4 cellular contexts compared by ENCODE assay signal in the genomic region with DNA sequence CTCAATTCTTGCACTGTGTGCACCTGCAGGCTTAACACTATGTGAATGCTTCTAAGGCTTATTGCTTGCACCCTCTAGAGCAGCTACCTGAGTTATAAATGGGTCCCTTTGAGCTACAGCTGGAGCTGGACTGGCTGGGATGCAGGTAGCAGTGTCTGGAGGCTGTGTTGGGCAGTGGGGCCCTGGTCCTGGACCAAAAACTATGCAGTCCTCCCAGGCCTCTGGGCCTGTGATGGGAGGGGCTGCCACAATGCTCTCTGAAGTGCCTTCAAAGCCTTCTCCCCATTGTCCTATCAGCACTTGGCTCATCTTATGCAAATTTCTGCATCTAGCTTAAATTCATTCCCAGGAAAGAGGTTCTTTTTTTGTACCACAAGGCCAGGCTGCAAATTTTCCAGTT.
TF ChIP-seq lines count a peak whose summit lies in the region.

No MANE protein-coding gene starts in this region.

TF ChIP-seq in SK-N-SH treated with all-trans-retinoic acid at 6 μM for 48 hours, 23 proteins besides CTCF, POLR2A, EP300 and RAD21 (continues in another document):
- TF ChIP-seq RARB (CRISPR knock-in tag; IDR thresholded peaks at IDR 0.05) (no peak), ESRRG (CRISPR knock-in tag; IDR thresholded peaks at IDR 0.05) (no peak), CSDC2 (CRISPR knock-in tag; IDR thresholded peaks at IDR 0.05) (no peak), ARNTL (CRISPR knock-in tag; IDR thresholded peaks at IDR 0.05; ENCODE audit: borderline replicate concordance, low read depth) (no peak), ZNF70 (CRISPR knock-in tag; IDR thresholded peaks at IDR 0.05) (no peak), ZFP30 (CRISPR knock-in tag; IDR thresholded peaks at IDR 0.05) (no peak), GLIS3 (CRISPR knock-in tag; IDR thresholded peaks at IDR 0.05) (no peak), ZFP3 (CRISPR knock-in tag; IDR thresholded peaks at IDR 0.05) (no peak), ZC3H10 (CRISPR knock-in tag; IDR thresholded peaks at IDR 0.05) (no peak)
- TF ChIP-seq, protein P1, sequence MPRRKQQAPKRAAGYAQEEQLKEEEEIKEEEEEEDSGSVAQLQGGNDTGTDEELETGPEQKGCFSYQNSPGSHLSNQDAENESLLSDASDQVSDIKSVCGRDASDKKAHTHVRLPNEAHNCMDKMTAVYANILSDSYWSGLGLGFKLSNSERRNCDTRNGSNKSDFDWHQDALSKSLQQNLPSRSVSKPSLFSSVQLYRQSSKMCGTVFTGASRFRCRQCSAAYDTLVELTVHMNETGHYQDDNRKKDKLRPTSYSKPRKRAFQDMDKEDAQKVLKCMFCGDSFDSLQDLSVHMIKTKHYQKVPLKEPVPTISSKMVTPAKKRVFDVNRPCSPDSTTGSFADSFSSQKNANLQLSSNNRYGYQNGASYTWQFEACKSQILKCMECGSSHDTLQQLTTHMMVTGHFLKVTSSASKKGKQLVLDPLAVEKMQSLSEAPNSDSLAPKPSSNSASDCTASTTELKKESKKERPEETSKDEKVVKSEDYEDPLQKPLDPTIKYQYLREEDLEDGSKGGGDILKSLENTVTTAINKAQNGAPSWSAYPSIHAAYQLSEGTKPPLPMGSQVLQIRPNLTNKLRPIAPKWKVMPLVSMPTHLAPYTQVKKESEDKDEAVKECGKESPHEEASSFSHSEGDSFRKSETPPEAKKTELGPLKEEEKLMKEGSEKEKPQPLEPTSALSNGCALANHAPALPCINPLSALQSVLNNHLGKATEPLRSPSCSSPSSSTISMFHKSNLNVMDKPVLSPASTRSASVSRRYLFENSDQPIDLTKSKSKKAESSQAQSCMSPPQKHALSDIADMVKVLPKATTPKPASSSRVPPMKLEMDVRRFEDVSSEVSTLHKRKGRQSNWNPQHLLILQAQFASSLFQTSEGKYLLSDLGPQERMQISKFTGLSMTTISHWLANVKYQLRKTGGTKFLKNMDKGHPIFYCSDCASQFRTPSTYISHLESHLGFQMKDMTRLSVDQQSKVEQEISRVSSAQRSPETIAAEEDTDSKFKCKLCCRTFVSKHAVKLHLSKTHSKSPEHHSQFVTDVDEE (CRISPR knock-in tag; IDR thresholded peaks at IDR 0.05), result no peak
- TF ChIP-seq, protein P2, sequence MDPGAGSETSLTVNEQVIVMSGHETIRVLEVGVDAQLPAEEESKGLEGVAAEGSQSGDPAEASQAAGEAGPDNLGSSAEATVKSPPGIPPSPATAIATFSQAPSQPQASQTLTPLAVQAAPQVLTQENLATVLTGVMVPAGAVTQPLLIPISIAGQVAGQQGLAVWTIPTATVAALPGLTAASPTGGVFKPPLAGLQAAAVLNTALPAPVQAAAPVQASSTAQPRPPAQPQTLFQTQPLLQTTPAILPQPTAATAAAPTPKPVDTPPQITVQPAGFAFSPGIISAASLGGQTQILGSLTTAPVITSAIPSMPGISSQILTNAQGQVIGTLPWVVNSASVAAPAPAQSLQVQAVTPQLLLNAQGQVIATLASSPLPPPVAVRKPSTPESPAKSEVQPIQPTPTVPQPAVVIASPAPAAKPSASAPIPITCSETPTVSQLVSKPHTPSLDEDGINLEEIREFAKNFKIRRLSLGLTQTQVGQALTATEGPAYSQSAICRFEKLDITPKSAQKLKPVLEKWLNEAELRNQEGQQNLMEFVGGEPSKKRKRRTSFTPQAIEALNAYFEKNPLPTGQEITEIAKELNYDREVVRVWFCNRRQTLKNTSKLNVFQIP (CRISPR knock-in tag; IDR thresholded peaks at IDR 0.05; ENCODE audit: borderline replicate concordance, low read depth), result no peak

TF ChIP-seq in SK-N-SH, 30 proteins besides CTCF, POLR2A, EP300 and RAD21 (continues in another document):
- TF ChIP-seq, protein P3, sequence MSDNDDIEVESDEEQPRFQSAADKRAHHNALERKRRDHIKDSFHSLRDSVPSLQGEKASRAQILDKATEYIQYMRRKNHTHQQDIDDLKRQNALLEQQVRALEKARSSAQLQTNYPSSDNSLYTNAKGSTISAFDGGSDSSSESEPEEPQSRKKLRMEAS (IDR thresholded peaks at IDR 0.05; ENCODE audit: low read depth), result no peak
- TF ChIP-seq SIN3A (IDR thresholded peaks at IDR 0.05; ENCODE audit: borderline replicate concordance, low read depth, low read length), result no peak
- no peak for TF ChIP-seq SMC3 (IDR thresholded peaks at IDR 0.05; ENCODE audit: low read depth, low read length)
- TF ChIP-seq FOSL2 (IDR thresholded peaks at IDR 0.05; ENCODE audit: borderline replicate concordance, low read depth), result no peak
- no peak for TF ChIP-seq YY1 (IDR thresholded peaks at IDR 0.05; ENCODE audit: low read depth)
- TF ChIP-seq, protein P4, sequence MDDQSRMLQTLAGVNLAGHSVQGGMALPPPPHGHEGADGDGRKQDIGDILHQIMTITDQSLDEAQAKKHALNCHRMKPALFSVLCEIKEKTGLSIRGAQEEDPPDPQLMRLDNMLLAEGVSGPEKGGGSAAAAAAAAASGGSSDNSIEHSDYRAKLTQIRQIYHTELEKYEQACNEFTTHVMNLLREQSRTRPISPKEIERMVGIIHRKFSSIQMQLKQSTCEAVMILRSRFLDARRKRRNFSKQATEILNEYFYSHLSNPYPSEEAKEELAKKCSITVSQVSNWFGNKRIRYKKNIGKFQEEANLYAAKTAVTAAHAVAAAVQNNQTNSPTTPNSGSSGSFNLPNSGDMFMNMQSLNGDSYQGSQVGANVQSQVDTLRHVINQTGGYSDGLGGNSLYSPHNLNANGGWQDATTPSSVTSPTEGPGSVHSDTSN (IDR thresholded peaks at IDR 0.05), result no peak
- no peak for TF ChIP-seq NRF1 (IDR thresholded peaks at IDR 0.05; ENCODE audit: low read depth, low read length)
- no peak for TF ChIP-seq NFIC (IDR thresholded peaks at IDR 0.05; ENCODE audit: borderline replicate concordance)
- TF ChIP-seq MXI1 (IDR thresholded peaks at IDR 0.05; ENCODE audit: low read depth, low read length), result no peak
- no peak for TF ChIP-seq RCOR1 (IDR thresholded peaks at IDR 0.05; ENCODE audit: low read length)
- no peak for TF ChIP-seq TAF1 (IDR thresholded peaks at IDR 0.05; ENCODE audit: borderline replicate concordance, low read depth, low read length)
- no peak for TF ChIP-seq FOXJ3 (CRISPR knock-in tag; IDR thresholded peaks at IDR 0.05)
- TF ChIP-seq EZH2phosphoT487 (IDR thresholded peaks at IDR 0.05; ENCODE audit: borderline replicate concordance, low read depth), result no peak
- no peak for TF ChIP-seq FOXM1 (IDR thresholded peaks at IDR 0.05; ENCODE audit: low read depth)
- no peak for TF ChIP-seq GABPA (IDR thresholded peaks at IDR 0.05; ENCODE audit: low read depth)
- TF ChIP-seq, protein P5, sequence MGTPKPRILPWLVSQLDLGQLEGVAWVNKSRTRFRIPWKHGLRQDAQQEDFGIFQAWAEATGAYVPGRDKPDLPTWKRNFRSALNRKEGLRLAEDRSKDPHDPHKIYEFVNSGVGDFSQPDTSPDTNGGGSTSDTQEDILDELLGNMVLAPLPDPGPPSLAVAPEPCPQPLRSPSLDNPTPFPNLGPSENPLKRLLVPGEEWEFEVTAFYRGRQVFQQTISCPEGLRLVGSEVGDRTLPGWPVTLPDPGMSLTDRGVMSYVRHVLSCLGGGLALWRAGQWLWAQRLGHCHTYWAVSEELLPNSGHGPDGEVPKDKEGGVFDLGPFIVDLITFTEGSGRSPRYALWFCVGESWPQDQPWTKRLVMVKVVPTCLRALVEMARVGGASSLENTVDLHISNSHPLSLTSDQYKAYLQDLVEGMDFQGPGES (IDR thresholded peaks at IDR 0.05; ENCODE audit: low read depth, low read length), result no peak
- TF ChIP-seq RFX5 (IDR thresholded peaks at IDR 0.05; ENCODE audit: low read length), result no peak

TF ChIP-seq in GM12878, 131 proteins besides CTCF, POLR2A, EP300 and RAD21:
- no peak for TF ChIP-seq IKZF2 (IDR thresholded peaks at IDR 0.05)
- TF ChIP-seq SMAD1 (IDR thresholded peaks at IDR 0.05; ENCODE audit: low read depth, partially characterized antibody), result no peak
- TF ChIP-seq KLF5 (IDR thresholded peaks at IDR 0.05; ENCODE audit: partially characterized antibody), result no peak
- TF ChIP-seq, protein P6, sequence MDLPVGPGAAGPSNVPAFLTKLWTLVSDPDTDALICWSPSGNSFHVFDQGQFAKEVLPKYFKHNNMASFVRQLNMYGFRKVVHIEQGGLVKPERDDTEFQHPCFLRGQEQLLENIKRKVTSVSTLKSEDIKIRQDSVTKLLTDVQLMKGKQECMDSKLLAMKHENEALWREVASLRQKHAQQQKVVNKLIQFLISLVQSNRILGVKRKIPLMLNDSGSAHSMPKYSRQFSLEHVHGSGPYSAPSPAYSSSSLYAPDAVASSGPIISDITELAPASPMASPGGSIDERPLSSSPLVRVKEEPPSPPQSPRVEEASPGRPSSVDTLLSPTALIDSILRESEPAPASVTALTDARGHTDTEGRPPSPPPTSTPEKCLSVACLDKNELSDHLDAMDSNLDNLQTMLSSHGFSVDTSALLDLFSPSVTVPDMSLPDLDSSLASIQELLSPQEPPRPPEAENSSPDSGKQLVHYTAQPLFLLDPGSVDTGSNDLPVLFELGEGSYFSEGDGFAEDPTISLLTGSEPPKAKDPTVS (IDR thresholded peaks at IDR 0.05; ENCODE audit: low read depth, low read length), result no peak
- no peak for TF ChIP-seq ESRRA (IDR thresholded peaks at IDR 0.05; ENCODE audit: low read length)
- no peak for TF ChIP-seq STAT3 (IDR thresholded peaks at IDR 0.05; ENCODE audit: low read depth, low read length)
- TF ChIP-seq CBX5 (IDR thresholded peaks at IDR 0.05; ENCODE audit: low read depth), result no peak
- no peak for TF ChIP-seq TCF12 (IDR thresholded peaks at IDR 0.05; ENCODE audit: low read depth, low read length)
- no peak for TF ChIP-seq BHLHE40 (IDR thresholded peaks at IDR 0.05; ENCODE audit: borderline replicate concordance in 1 of 2, low read depth in 2 of 2, low read length in 1 of 2)
- TF ChIP-seq ZZZ3 (IDR thresholded peaks at IDR 0.05; ENCODE audit: control insufficient read depth, insufficient read length, low read depth), result no peak
- TF ChIP-seq, protein P7, sequence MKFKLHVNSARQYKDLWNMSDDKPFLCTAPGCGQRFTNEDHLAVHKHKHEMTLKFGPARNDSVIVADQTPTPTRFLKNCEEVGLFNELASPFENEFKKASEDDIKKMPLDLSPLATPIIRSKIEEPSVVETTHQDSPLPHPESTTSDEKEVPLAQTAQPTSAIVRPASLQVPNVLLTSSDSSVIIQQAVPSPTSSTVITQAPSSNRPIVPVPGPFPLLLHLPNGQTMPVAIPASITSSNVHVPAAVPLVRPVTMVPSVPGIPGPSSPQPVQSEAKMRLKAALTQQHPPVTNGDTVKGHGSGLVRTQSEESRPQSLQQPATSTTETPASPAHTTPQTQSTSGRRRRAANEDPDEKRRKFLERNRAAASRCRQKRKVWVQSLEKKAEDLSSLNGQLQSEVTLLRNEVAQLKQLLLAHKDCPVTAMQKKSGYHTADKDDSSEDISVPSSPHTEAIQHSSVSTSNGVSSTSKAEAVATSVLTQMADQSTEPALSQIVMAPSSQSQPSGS (IDR thresholded peaks at IDR 0.05; ENCODE audit: low read length), result no peak

TF ChIP-seq in HepG2, 621 proteins besides CTCF, POLR2A, EP300 and RAD21:
- TF ChIP-seq ZNF30 (CRISPR knock-in tag; IDR thresholded peaks at IDR 0.05) (no peak), DMAP1 (CRISPR knock-in tag; IDR thresholded peaks at IDR 0.05) (no peak), ZNF460 (CRISPR knock-in tag; IDR thresholded peaks at IDR 0.05; ENCODE audit: borderline replicate concordance) (no peak), POLR2G (IDR thresholded peaks at IDR 0.05; ENCODE audit: low read depth, low read length) (0 out of 2 replicates have a peak, but pooled peaks have one; percentile 13), TOE1 (CRISPR knock-in tag; IDR thresholded peaks at IDR 0.05) (no peak), NFKB2 (CRISPR knock-in tag; IDR thresholded peaks at IDR 0.05; ENCODE audit: borderline replicate concordance) (no peak)
- TF ChIP-seq, protein P8, sequence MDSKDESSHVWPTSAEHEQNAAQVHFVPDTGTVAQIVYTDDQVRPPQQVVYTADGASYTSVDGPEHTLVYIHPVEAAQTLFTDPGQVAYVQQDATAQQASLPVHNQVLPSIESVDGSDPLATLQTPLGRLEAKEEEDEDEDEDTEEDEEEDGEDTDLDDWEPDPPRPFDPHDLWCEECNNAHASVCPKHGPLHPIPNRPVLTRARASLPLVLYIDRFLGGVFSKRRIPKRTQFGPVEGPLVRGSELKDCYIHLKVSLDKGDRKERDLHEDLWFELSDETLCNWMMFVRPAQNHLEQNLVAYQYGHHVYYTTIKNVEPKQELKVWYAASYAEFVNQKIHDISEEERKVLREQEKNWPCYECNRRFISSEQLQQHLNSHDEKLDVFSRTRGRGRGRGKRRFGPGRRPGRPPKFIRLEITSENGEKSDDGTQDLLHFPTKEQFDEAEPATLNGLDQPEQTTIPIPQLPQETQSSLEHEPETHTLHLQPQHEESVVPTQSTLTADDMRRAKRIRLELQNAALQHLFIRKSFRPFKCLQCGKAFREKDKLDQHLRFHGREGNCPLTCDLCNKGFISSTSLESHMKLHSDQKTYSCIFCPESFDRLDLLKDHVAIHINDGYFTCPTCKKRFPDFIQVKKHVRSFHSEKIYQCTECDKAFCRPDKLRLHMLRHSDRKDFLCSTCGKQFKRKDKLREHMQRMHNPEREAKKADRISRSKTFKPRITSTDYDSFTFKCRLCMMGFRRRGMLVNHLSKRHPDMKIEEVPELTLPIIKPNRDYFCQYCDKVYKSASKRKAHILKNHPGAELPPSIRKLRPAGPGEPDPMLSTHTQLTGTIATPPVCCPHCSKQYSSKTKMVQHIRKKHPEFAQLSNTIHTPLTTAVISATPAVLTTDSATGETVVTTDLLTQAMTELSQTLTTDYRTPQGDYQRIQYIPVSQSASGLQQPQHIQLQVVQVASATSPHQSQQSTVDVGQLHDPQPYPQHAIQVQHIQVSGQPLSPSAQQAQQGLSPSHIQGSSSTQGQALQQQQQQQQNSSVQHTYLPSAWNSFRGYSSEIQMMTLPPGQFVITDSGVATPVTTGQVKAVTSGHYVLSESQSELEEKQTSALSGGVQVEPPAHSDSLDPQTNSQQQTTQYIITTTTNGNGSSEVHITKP (CRISPR knock-in tag; IDR thresholded peaks at IDR 0.05; ENCODE audit: low read depth), result no peak
